ENCODE assay signal across 19 cellular contexts in the genomic region with DNA sequence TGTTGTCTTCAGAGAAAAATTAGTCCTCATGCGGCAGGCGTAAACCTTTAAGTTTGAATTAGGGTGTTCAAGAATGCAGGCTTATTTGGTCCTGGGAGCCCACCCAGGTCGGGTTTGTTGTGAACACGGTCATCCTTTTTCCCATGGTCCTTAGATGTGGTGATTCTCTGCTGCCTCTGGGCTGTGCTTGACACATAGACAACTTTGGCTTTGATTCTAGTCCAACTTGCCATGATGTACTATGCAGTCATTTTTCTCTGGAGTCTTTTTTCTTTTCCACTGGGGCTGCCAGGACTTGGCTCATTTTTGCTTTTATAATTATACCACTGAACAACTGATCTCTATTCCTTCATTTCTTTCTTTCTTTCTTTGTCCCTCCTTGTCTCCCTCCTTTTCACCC.
"Had no signal": no experiment of that assay in that cellular context is flagged by ENCODE, and none has a peak within 500 bp of the region (broad histone marks: within the 10 kb centered on the region; RNA-seq: fewer than 3 reads in every experiment).

No MANE protein-coding gene starts in this region.

- H3K36me3 Mint-ChIP-seq: immature natural killer cell; naive thymus-derived CD4-positive, alpha-beta T cell; type B pancreatic cell had no signal

- H3K4me3 Mint-ChIP-seq: immature natural killer cell; naive thymus-derived CD4-positive, alpha-beta T cell; nephron progenitor cell; type B pancreatic cell had no signal

- ATAC-seq: foreskin keratinocyte; naive thymus-derived CD4-positive, alpha-beta T cell; psoas muscle had no signal

- H3K4me1 Mint-ChIP-seq: immature natural killer cell had no signal

- H3K4me3 ChIP-seq: esophagus muscularis mucosa, psoas muscle, sigmoid colon, skin epidermis, stomach, uterus had no signal

- H3K9me3 ChIP-seq: esophagus muscularis mucosa, neutrophil, psoas muscle, sigmoid colon, stomach, uterus had no signal

- H3K9me3 Mint-ChIP-seq: naive thymus-derived CD4-positive, alpha-beta T cell; nephron progenitor cell; type B pancreatic cell had no signal

- H3K36me3 ChIP-seq: neutrophil, sigmoid colon, stomach, uterus had no signal

- H3K27ac ChIP-seq: epithelial cell of prostate, esophagus muscularis mucosa, foreskin keratinocyte, neutrophil, psoas muscle, sigmoid colon, skin epidermis, stomach, uterus had no signal

- H3K4me1 ChIP-seq: foreskin keratinocyte, psoas muscle, sigmoid colon, stomach had no signal

- H3K27ac Mint-ChIP-seq: immature natural killer cell; naive thymus-derived CD4-positive, alpha-beta T cell; nephron progenitor cell; type B pancreatic cell had no signal

- DNase-seq: effector memory CD4-positive, alpha-beta T cell; foreskin keratinocyte; head of caudate nucleus; immature natural killer cell; mammary epithelial cell; naive thymus-derived CD4-positive, alpha-beta T cell; nephron progenitor cell; psoas muscle; retina; sigmoid colon; stimulated activated CD4-positive, alpha-beta T cell treated with anti-CD3 and anti-CD28 coated beads, Interleukin-2, amount 100 ng/mL, for 24 hours; stimulated activated naive CD4-positive, alpha-beta T cell; stomach; uterus had no signal

- H3K27me3 ChIP-seq: esophagus muscularis mucosa, sigmoid colon, stomach, uterus had no signal
